In the genomic region with DNA sequence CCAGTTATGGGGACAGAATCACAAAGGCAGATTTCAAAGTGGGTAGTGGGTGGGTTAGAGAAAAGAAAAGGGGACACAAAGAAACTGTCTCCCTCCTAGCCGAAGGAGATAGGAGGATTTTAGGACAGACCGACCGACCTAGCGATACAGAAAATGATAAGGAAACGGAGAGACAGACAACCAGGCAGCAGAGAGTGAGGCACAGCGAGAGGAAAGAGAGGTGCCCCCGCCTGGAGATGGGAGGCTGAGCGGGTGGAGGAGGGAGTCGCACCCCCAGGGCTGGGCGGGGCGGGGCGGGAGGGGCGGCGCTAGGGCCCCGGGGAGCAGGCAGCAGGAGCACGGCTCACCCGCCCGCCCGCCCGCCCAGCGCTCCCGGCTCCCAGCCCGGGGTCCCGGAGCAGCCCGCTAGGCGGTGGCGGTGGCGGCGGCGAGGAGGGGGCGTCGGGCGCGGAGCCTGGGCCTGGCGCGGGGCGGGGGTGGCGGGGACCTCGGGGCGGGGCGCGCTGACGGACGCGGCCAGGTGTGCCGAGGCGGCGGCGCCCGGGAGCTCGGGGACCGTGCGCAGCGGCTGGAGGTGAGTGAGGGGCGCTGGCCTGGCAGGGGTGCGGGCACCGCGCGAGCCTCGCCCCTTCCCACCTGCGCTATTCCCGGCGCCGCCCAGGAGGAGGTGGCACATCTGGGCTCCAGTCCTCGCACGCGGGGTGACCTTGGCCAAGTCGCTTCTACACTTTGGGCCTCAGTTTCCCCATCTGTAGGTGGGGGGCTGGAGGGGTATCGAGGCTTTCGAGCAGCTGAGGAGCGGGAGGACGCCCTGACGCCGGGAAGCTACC, we compare ENCODE assay signal across 8 cellular contexts. TPM values are rescaled to one million over a fixed set of nuclear protein-coding genes. Genes with fewer than 3 reads are reported as not detected.
A peak's percentile ranks its signal among the peaks of the same experiment; 100 is the strongest.
DNase-seq lines count a peak whose midpoint lies in the region; ATAC-seq and TF ChIP-seq lines count a peak whose summit lies in the region.

No MANE protein-coding gene starts in this region.

- no peaks in the 10 kb centered on the region for H3K9me3 ChIP-seq in endocrine pancreas (ENCODE audit: control insufficient read depth, low read length)
- H3K9me3 ChIP-seq in muscle layer of duodenum (ENCODE audit: control insufficient read depth in 1 of 2, low read length in 2 of 2), result no peaks in the 10 kb centered on the region
- no peaks in the 10 kb centered on the region for H3K9me3 ChIP-seq in upper lobe of right lung

- peak; percentile 27 for DNase-seq in activated CD4-positive, alpha-beta T cell treated with anti-CD3 and anti-CD28 coated beads for 48 hours
- DNase-seq in upper lobe of right lung (no peak), islet precursor cell (no peak)

- ATAC-seq in GM18498 (IDR thresholded peaks at IDR 0.05; ENCODE audit: unreplicated experiment) (peak; percentile 40), HG03159 (IDR thresholded peaks at IDR 0.05; ENCODE audit: unreplicated experiment) (peak; percentile 34), upper lobe of right lung (peak; percentile 42), HG03095 (IDR thresholded peaks at IDR 0.05; ENCODE audit: unreplicated experiment) (no peak)

- H3K9ac ChIP-seq in endocrine pancreas (ENCODE audit: control insufficient read depth, insufficient read depth, low read length), result peak overlapping the region; percentile 86

- intact Hi-C loops in upper lobe of right lung (cut with DNase I), result no loop called here

- TF ChIP-seq CTCF in upper lobe of right lung (IDR thresholded peaks at IDR 0.05), result no peak

- H3K36me3 ChIP-seq in endocrine pancreas (ENCODE audit: control insufficient read depth, insufficient read depth, low read length), result no peaks in the 10 kb centered on the region
- no peaks in the 10 kb centered on the region for H3K36me3 ChIP-seq in muscle layer of duodenum (ENCODE audit: control insufficient read depth in 1 of 2, insufficient read depth in 2 of 2, low read length in 2 of 2)
- H3K36me3 ChIP-seq in upper lobe of right lung, result no peaks in the 10 kb centered on the region

- H3K4me1 ChIP-seq in endocrine pancreas (ENCODE audit: control insufficient read depth, insufficient read depth, low read length) (no peaks in the 10 kb centered on the region), muscle layer of duodenum (ENCODE audit: control insufficient read depth in 1 of 2, insufficient read depth in 2 of 2, low read length in 2 of 2) (peaks cover 25 to 41% of the 10 kb centered on the region in 2 donors), upper lobe of right lung (peaks cover 45% of the 10 kb centered on the region)

- H3K27ac ChIP-seq in muscle layer of duodenum (ENCODE audit: low read length) (peak overlapping the region; percentile 89), upper lobe of right lung (peak overlapping the region; percentile 93)

- H3K4me3 ChIP-seq in endocrine pancreas (ENCODE audit: control insufficient read depth, insufficient read depth, low read length) (peak overlapping the region; percentile 19), muscle layer of duodenum (ENCODE audit: low read depth in 1 of 2, low read length in 2 of 2) (peak overlapping the region; percentile 76 to 86), upper lobe of right lung (peak overlapping the region; percentile 79)

- H3K27me3 ChIP-seq in endocrine pancreas (ENCODE audit: control insufficient read depth, insufficient read depth, low read length) (no peaks in the 10 kb centered on the region), muscle layer of duodenum (ENCODE audit: low read depth, low read length) (no peaks in the 10 kb centered on the region), upper lobe of right lung (peaks cover 5% of the 10 kb centered on the region)

RNA-seq across cellular contexts. Expression of a gene that starts 15.9 kb away (rescaled TPM):
- total RNA-seq in upper lobe of right lung, result 151 TPM

RNA-seq across cellular contexts. Expression of a gene that starts 36.5 kb away (rescaled TPM):
- 1.7 TPM for total RNA-seq in upper lobe of right lung

Comparison
In these comparisons a context has a peak if more than half of its experiments do, and no peak if none do; other contexts are left out.
1. H3K4me3 ChIP-seq: peak in every context shown above with its lines; median percentile 81 in muscle layer of duodenum; 79 in upper lobe of right lung; 19 in endocrine pancreas.